Comparison of ENCODE assay signal across 16 cellular contexts in the genomic region with DNA sequence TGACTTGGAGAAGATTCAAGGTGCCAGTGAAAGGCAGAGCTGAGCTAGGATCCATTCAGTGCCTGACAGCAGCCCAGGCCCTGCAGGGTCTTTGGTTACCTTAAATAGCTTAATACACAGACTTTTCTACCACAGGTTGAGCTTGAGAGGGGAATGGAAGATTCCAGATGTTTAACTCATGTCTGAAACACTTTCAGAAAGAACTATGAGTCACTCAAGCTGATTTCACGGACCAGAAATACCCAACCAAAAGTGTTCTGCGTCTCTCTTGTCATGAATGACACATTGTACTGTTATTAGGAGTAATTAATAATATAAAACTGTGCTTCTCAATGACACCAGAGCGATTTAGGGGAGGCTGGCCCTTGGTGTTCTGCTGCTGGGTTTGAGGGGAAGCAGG. TPM values are rescaled to one million over a fixed set of nuclear protein-coding genes. Genes with fewer than 3 reads are reported as not detected.
DNase-seq lines count a peak whose midpoint lies in the region; ATAC-seq and TF ChIP-seq lines count a peak whose summit lies in the region.
"Had no signal": no experiment of that assay in that cellular context is flagged by ENCODE, and none has a peak within 500 bp of the region (broad histone marks: within the 10 kb centered on the region; RNA-seq: fewer than 3 reads in every experiment).

No MANE protein-coding gene starts in this region.

- H3K36me3 Mint-ChIP-seq in HFFc6 (ENCODE audit: low read depth) (no peaks in the 10 kb centered on the region), immature natural killer cell (no peaks in the 10 kb centered on the region)

- DNase-seq in HFFc6 (peak; percentile 81), brain microvascular endothelial cell (peak; percentile 49), immature natural killer cell (no peak), DMS114 treated with DMSO at 0.1 percent for 48 hours (lab: John Stamatoyannopoulos, UW; ENCODE audit: unreplicated experiment) (no peak), NCI-H510A treated with DMSO at 0.1 percent for 48 hours (lab: John Stamatoyannopoulos, UW) (no peak)
- DNase-seq: activated T-cell treated with anti-CD3 and anti-CD28 coated beads, Interleukin-2, amount 50 U/mL, for 1 hour; erythroblast; NCI-H146; NCI-H526 treated with DMSO at 0.1 percent for 48 hours; stimulated activated CD4-positive, alpha-beta T cell treated with anti-CD3 and anti-CD28 coated beads, Interleukin-15, amount 100 ng/mL, for 24 hours had no signal

- H3K9me3 Mint-ChIP-seq in HFFc6 (no peaks in the 10 kb centered on the region), immature natural killer cell (no peaks in the 10 kb centered on the region)

- peaks cover 5% of the 10 kb centered on the region for H3K27me3 Mint-ChIP-seq in HFFc6 (ENCODE audit: insufficient read depth)
- peaks cover 8 to 13% (median 9%) of the 10 kb centered on the region in 3 donors for H3K27me3 Mint-ChIP-seq in immature natural killer cell (ENCODE audit: low read depth in 3 of 3)

- in situ Hi-C loops in brain microvascular endothelial cell (cut with HindIII; ENCODE audit: low pct_ligation_motif_present, low sequenced_read_pairs): no loop called here

- no peaks in the 10 kb centered on the region for H3K27me3 ChIP-seq in brain microvascular endothelial cell (replicated peaks)

- H3K27ac ChIP-seq in 22Rv1 (peak overlapping the region; percentile 93), brain microvascular endothelial cell (no peak overlapping the region)
- H3K27ac ChIP-seq: cardiac muscle cell had no signal

- H3K4me1 Mint-ChIP-seq in HFFc6 (ENCODE audit: low read depth) (peaks cover 62% of the 10 kb centered on the region), immature natural killer cell (peaks cover 7 to 17% of the 10 kb centered on the region in 2 donors)

- TF ChIP-seq CTCF in 22Rv1 (IDR thresholded peaks at IDR 0.05) (no peak), HFFc6 (IDR thresholded peaks at IDR 0.05) (no peak), brain microvascular endothelial cell (IDR thresholded peaks at IDR 0.05; ENCODE audit: low read depth, low read length, missing control alignments) (no peak)

- H3K4me3 Mint-ChIP-seq in HFFc6 (no peak overlapping the region), immature natural killer cell (no peak overlapping the region)

- no peak overlapping the region; the same call in 1 of the 2 replicates for H3K27ac Mint-ChIP-seq in HFFc6
- H3K27ac Mint-ChIP-seq in immature natural killer cell: peak overlapping the region in 4 of 6 donors; percentile 10 to 85 (median 78)

- no peak for ATAC-seq in GM21423 (IDR thresholded peaks at IDR 0.05; ENCODE audit: unreplicated experiment)
- no peak for ATAC-seq in HG02970 (IDR thresholded peaks at IDR 0.05; ENCODE audit: low FRiP score, unreplicated experiment)
- ATAC-seq: activated CD4-positive, CD25-positive, alpha-beta regulatory T cell treated with anti-CD3 and anti-CD28 coated beads, Interleukin-2, amount 50 U/mL, for 24 hours; left lobe of liver had no signal

- no peaks in the 10 kb centered on the region for H3K36me3 ChIP-seq in brain microvascular endothelial cell (replicated peaks)
- H3K36me3 ChIP-seq: cardiac muscle cell had no signal

- H3K4me3 ChIP-seq in brain microvascular endothelial cell (ENCODE audit: low read depth, low read length): no peak overlapping the region
- H3K4me3 ChIP-seq: cardiac muscle cell had no signal

RNA-seq across cellular contexts. Expression of a gene that starts 6.4 kb away (rescaled TPM):
- total RNA-seq in HFFc6 (2021; fragmentation: NEBNext Ultra II Directional; extraction: Animal tissue kit (Norgen Biotek cat#: 25700)): 1 to 10 TPM; 4.7 to 8.0 (median 5.3) TPM
- not detected for polyA plus RNA-seq in immature natural killer cell

Comparison
In these comparisons a context has a peak if more than half of its experiments do, and no peak if none do; other contexts are left out.
1. DNase-seq: peak in HFFc6 (single experiment) and brain microvascular endothelial cell (single experiment); none in immature natural killer cell (0 of 3), DMS114 treated with DMSO at 0.1 percent for 48 hours (single experiment) and NCI-H510A treated with DMSO at 0.1 percent for 48 hours (single experiment).